ENCODE assay signal across 8 cellular contexts in genomic region chr6:84685983-84686584, GRCh38.
A peak's percentile ranks its signal among the peaks of the same experiment; 100 is the strongest.
DNase-seq lines count a peak whose midpoint lies in the region; ATAC-seq and TF ChIP-seq lines count a peak whose summit lies in the region.

No MANE protein-coding gene starts in this region.

- no peaks in the 10 kb centered on the region for H3K4me1 Mint-ChIP-seq in T-helper 17 cell

- no peak overlapping the region for H3K27ac Mint-ChIP-seq in T-helper 17 cell

- TF ChIP-seq POLR2A in erythroblast (IDR thresholded peaks at IDR 0.05; ENCODE audit: low read length) = no peak

- no peaks in the 10 kb centered on the region for H3K9me3 ChIP-seq in T-helper 17 cell (ENCODE audit: control insufficient read depth, low read length, poor library complexity, severe bottlenecking)

- DNase-seq in AML-193 (lab: John Stamatoyannopoulos, UW) = peak; percentile 51 to 60
- DNase-seq in NCI-H69 (lab: John Stamatoyannopoulos, UW) = peak; percentile 4
- peak; percentile 17 to 60 for DNase-seq in erythroblast (lab: John Stamatoyannopoulos, UW)
- no peak for DNase-seq in SW480 (ENCODE audit: low spot score)
- no peak for DNase-seq in T-helper 17 cell
- no peak for DNase-seq in SW 1271 (lab: John Stamatoyannopoulos, UW)

- H3K27me3 Mint-ChIP-seq in T-helper 17 cell = no peaks in the 10 kb centered on the region

- no peaks in the 10 kb centered on the region for H3K36me3 Mint-ChIP-seq in T-helper 17 cell (ENCODE audit: low read depth)

- H3K4me3 Mint-ChIP-seq in T-helper 17 cell = no peak overlapping the region

- peak; percentile 56 for ATAC-seq in GM18907 (IDR thresholded peaks at IDR 0.05; ENCODE audit: unreplicated experiment)
- no peak for ATAC-seq in T-helper 17 cell
- ATAC-seq in HG03565 (IDR thresholded peaks at IDR 0.05; ENCODE audit: unreplicated experiment) = no peak

Comparison
In these comparisons a context has a peak if more than half of its experiments do, and no peak if none do; other contexts are left out.
1. DNase-seq: peak in AML-193 (2 of 2), NCI-H69 (single experiment) and erythroblast (2 of 2); none in SW480 (single experiment), T-helper 17 cell (0 of 3) and SW 1271 (0 of 2).